ENCODE assay signal across 1 cellular context in the genomic region with DNA sequence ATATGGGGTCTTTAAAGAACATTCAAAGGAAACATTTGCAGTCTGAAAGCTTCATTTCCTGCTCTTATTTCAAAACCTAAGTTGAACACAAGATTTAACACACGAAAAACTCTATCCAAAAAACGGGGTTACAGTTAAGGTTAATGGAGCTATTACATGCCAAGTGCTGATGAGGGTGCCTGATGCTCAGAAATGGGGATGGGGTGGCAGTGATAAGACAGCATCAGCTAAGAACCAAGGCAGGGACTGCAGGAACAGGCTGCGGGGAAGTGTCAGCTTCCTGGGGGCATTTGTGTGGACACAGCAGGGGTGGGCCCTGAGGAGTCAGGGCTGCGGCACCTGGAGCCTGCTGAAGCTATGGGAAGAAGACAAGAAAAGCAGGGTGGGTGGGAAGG.
TF ChIP-seq lines count a peak whose summit lies in the region.

No MANE protein-coding gene starts in this region.

TF ChIP-seq in H1, 55 proteins besides CTCF, POLR2A, EP300 and RAD21:
- TF ChIP-seq KDM1A (IDR thresholded peaks at IDR 0.05; ENCODE audit: borderline replicate concordance, low read length) (no peak), CHD1 (IDR thresholded peaks at IDR 0.05; ENCODE audit: low read depth, low read length) (no peak), EZH2 (IDR thresholded peaks at IDR 0.05; ENCODE audit: low read depth, low read length, severe bottlenecking) (no peak), TBP (IDR thresholded peaks at IDR 0.05; ENCODE audit: low read depth, low read length) (no peak), EGR1 (IDR thresholded peaks at IDR 0.05; ENCODE audit: borderline replicate concordance, low read depth, low read length) (no peak), SP2 (IDR thresholded peaks at IDR 0.05; ENCODE audit: low read length) (no peak), YY1 (IDR thresholded peaks at IDR 0.05; ENCODE audit: low read depth, low read length) (no peak), BACH1 (IDR thresholded peaks at IDR 0.05; ENCODE audit: low read length) (no peak), HDAC6 (IDR thresholded peaks at IDR 0.05; ENCODE audit: low read depth, low read length) (no peak), SUZ12 (IDR thresholded peaks at IDR 0.05; ENCODE audit: low read length) (no peak), NRF1 (IDR thresholded peaks at IDR 0.05; ENCODE audit: low read depth, low read length) (no peak), GTF2F1 (IDR thresholded peaks at IDR 0.05; ENCODE audit: borderline replicate concordance, low read depth, low read length) (no peak), RNF2 (IDR thresholded peaks at IDR 0.05; ENCODE audit: borderline replicate concordance, low read depth, low read length, missing control alignments, poor library complexity, severe bottlenecking) (no peak), RFX5 (IDR thresholded peaks at IDR 0.05; ENCODE audit: borderline replicate concordance, low read depth, low read length) (no peak), SIN3A (conservative IDR thresholded peaks at IDR 0.05 in 1 of 2, IDR thresholded peaks at IDR 0.05 in 1 of 2; ENCODE audit: low read depth in 1 of 2, low read length in 2 of 2) (no peak), POU5F1 (IDR thresholded peaks at IDR 0.05; ENCODE audit: low read depth, low read length) (no peak), TAF1 (IDR thresholded peaks at IDR 0.05; ENCODE audit: low read depth, low read length) (no peak)
- TF ChIP-seq, protein P1, sequence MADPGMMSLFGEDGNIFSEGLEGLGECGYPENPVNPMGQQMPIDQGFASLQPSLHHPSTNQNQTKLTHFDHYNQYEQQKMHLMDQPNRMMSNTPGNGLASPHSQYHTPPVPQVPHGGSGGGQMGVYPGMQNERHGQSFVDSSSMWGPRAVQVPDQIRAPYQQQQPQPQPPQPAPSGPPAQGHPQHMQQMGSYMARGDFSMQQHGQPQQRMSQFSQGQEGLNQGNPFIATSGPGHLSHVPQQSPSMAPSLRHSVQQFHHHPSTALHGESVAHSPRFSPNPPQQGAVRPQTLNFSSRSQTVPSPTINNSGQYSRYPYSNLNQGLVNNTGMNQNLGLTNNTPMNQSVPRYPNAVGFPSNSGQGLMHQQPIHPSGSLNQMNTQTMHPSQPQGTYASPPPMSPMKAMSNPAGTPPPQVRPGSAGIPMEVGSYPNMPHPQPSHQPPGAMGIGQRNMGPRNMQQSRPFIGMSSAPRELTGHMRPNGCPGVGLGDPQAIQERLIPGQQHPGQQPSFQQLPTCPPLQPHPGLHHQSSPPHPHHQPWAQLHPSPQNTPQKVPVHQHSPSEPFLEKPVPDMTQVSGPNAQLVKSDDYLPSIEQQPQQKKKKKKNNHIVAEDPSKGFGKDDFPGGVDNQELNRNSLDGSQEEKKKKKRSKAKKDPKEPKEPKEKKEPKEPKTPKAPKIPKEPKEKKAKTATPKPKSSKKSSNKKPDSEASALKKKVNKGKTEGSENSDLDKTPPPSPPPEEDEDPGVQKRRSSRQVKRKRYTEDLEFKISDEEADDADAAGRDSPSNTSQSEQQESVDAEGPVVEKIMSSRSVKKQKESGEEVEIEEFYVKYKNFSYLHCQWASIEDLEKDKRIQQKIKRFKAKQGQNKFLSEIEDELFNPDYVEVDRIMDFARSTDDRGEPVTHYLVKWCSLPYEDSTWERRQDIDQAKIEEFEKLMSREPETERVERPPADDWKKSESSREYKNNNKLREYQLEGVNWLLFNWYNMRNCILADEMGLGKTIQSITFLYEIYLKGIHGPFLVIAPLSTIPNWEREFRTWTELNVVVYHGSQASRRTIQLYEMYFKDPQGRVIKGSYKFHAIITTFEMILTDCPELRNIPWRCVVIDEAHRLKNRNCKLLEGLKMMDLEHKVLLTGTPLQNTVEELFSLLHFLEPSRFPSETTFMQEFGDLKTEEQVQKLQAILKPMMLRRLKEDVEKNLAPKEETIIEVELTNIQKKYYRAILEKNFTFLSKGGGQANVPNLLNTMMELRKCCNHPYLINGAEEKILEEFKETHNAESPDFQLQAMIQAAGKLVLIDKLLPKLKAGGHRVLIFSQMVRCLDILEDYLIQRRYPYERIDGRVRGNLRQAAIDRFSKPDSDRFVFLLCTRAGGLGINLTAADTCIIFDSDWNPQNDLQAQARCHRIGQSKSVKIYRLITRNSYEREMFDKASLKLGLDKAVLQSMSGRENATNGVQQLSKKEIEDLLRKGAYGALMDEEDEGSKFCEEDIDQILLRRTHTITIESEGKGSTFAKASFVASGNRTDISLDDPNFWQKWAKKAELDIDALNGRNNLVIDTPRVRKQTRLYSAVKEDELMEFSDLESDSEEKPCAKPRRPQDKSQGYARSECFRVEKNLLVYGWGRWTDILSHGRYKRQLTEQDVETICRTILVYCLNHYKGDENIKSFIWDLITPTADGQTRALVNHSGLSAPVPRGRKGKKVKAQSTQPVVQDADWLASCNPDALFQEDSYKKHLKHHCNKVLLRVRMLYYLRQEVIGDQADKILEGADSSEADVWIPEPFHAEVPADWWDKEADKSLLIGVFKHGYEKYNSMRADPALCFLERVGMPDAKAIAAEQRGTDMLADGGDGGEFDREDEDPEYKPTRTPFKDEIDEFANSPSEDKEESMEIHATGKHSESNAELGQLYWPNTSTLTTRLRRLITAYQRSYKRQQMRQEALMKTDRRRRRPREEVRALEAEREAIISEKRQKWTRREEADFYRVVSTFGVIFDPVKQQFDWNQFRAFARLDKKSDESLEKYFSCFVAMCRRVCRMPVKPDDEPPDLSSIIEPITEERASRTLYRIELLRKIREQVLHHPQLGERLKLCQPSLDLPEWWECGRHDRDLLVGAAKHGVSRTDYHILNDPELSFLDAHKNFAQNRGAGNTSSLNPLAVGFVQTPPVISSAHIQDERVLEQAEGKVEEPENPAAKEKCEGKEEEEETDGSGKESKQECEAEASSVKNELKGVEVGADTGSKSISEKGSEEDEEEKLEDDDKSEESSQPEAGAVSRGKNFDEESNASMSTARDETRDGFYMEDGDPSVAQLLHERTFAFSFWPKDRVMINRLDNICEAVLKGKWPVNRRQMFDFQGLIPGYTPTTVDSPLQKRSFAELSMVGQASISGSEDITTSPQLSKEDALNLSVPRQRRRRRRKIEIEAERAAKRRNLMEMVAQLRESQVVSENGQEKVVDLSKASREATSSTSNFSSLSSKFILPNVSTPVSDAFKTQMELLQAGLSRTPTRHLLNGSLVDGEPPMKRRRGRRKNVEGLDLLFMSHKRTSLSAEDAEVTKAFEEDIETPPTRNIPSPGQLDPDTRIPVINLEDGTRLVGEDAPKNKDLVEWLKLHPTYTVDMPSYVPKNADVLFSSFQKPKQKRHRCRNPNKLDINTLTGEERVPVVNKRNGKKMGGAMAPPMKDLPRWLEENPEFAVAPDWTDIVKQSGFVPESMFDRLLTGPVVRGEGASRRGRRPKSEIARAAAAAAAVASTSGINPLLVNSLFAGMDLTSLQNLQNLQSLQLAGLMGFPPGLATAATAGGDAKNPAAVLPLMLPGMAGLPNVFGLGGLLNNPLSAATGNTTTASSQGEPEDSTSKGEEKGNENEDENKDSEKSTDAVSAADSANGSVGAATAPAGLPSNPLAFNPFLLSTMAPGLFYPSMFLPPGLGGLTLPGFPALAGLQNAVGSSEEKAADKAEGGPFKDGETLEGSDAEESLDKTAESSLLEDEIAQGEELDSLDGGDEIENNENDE (IDR thresholded peaks at IDR 0.05; ENCODE audit: insufficient replicate concordance, low read length), result no peak
TF ChIP-seq in H1: peak in this region for 0.
